In the genomic region with DNA sequence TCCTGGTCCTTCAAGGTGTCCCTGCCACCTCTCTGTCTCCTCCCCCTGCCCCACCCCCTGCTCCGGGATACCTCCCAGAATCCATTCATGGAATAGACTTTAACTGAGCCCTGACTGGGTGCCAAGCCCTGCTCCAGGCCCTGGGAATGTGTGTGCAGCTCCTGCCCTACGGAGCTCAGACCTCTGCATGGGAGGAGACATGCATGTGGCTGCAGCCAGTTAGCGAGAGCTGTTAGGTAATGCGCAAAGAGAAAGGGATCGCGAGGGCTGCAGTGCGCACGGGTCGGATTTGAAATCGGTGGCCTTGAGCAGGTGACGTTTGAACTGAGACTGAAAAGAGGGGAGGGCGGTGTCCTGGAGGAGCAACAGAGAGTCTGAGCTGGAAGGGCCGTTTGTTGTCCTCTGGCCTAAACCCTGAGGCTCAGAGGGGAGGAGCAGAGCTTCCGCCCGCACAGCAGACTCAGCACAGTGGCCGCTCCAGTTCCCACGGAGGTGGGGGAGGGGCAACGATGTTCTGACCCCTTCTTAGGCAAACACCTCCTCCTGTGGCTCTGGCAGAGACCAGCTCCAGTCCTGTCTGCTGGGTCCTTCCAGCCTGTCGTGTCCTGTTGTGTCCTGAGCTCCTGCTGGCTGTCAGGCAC, we compare ENCODE assay signal across 1 cellular context.
TF ChIP-seq lines count a peak whose summit lies in the region.

No MANE protein-coding gene starts in this region.

TF ChIP-seq in HepG2, 621 proteins besides CTCF, POLR2A, EP300 and RAD21 (continued from another document and continues in another):
- TF ChIP-seq, protein P1, sequence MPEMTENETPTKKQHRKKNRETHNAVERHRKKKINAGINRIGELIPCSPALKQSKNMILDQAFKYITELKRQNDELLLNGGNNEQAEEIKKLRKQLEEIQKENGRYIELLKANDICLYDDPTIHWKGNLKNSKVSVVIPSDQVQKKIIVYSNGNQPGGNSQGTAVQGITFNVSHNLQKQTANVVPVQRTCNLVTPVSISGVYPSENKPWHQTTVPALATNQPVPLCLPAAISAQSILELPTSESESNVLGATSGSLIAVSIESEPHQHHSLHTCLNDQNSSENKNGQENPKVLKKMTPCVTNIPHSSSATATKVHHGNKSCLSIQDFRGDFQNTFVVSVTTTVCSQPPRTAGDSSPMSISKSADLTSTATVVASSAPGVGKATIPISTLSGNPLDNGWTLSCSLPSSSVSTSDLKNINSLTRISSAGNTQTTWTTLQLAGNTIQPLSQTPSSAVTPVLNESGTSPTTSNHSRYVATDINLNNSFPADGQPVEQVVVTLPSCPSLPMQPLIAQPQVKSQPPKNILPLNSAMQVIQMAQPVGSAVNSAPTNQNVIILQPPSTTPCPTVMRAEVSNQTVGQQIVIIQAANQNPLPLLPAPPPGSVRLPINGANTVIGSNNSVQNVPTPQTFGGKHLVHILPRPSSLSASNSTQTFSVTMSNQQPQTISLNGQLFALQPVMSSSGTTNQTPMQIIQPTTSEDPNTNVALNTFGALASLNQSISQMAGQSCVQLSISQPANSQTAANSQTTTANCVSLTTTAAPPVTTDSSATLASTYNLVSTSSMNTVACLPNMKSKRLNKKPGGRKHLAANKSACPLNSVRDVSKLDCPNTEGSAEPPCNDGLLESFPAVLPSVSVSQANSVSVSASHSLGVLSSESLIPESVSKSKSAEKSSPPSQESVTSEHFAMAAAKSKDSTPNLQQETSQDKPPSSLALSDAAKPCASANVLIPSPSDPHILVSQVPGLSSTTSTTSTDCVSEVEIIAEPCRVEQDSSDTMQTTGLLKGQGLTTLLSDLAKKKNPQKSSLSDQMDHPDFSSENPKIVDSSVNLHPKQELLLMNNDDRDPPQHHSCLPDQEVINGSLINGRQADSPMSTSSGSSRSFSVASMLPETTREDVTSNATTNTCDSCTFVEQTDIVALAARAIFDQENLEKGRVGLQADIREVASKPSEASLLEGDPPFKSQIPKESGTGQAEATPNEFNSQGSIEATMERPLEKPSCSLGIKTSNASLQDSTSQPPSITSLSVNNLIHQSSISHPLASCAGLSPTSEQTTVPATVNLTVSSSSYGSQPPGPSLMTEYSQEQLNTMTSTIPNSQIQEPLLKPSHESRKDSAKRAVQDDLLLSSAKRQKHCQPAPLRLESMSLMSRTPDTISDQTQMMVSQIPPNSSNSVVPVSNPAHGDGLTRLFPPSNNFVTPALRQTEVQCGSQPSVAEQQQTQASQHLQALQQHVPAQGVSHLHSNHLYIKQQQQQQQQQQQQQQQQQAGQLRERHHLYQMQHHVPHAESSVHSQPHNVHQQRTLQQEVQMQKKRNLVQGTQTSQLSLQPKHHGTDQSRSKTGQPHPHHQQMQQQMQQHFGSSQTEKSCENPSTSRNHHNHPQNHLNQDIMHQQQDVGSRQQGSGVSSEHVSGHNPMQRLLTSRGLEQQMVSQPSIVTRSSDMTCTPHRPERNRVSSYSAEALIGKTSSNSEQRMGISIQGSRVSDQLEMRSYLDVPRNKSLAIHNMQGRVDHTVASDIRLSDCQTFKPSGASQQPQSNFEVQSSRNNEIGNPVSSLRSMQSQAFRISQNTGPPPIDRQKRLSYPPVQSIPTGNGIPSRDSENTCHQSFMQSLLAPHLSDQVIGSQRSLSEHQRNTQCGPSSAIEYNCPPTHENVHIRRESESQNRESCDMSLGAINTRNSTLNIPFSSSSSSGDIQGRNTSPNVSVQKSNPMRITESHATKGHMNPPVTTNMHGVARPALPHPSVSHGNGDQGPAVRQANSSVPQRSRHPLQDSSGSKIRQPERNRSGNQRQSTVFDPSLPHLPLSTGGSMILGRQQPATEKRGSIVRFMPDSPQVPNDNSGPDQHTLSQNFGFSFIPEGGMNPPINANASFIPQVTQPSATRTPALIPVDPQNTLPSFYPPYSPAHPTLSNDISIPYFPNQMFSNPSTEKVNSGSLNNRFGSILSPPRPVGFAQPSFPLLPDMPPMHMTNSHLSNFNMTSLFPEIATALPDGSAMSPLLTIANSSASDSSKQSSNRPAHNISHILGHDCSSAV (CRISPR knock-in tag; IDR thresholded peaks at IDR 0.05; ENCODE audit: borderline replicate concordance), result no peak
- TF ChIP-seq NFKB2 (CRISPR knock-in tag; IDR thresholded peaks at IDR 0.05; ENCODE audit: borderline replicate concordance), result peak; percentile 81; the same call in 1 of the 2 replicates
- TF ChIP-seq, protein P2, sequence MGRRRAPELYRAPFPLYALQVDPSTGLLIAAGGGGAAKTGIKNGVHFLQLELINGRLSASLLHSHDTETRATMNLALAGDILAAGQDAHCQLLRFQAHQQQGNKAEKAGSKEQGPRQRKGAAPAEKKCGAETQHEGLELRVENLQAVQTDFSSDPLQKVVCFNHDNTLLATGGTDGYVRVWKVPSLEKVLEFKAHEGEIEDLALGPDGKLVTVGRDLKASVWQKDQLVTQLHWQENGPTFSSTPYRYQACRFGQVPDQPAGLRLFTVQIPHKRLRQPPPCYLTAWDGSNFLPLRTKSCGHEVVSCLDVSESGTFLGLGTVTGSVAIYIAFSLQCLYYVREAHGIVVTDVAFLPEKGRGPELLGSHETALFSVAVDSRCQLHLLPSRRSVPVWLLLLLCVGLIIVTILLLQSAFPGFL (CRISPR knock-in tag; IDR thresholded peaks at IDR 0.05), result no peak
- peak; percentile 44; the same call in 1 of the 2 replicates for TF ChIP-seq HNF4G (IDR thresholded peaks at IDR 0.05; ENCODE audit: borderline replicate concordance, low read depth, low read length)
- no peak for TF ChIP-seq HNF4G (CRISPR knock-in tag; IDR thresholded peaks at IDR 0.05; ENCODE audit: borderline replicate concordance, low read depth)
- TF ChIP-seq ZNF749 (CRISPR knock-in tag; IDR thresholded peaks at IDR 0.05; ENCODE audit: borderline replicate concordance), result no peak
- TF ChIP-seq, protein P3, sequence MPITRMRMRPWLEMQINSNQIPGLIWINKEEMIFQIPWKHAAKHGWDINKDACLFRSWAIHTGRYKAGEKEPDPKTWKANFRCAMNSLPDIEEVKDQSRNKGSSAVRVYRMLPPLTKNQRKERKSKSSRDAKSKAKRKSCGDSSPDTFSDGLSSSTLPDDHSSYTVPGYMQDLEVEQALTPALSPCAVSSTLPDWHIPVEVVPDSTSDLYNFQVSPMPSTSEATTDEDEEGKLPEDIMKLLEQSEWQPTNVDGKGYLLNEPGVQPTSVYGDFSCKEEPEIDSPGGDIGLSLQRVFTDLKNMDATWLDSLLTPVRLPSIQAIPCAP (CRISPR knock-in tag; IDR thresholded peaks at IDR 0.05; ENCODE audit: low read depth), result no peak
- TF ChIP-seq KLF12 (CRISPR knock-in tag; IDR thresholded peaks at IDR 0.05; ENCODE audit: borderline replicate concordance), result no peak
- no peak for TF ChIP-seq ZNF549 (CRISPR knock-in tag; IDR thresholded peaks at IDR 0.05)
- TF ChIP-seq ATRX (CRISPR knock-in tag; IDR thresholded peaks at IDR 0.05; ENCODE audit: borderline replicate concordance), result no peak
- TF ChIP-seq ZNF136 (CRISPR knock-in tag; IDR thresholded peaks at IDR 0.05; ENCODE audit: low read depth), result no peak
- TF ChIP-seq ZNF761 (CRISPR knock-in tag; conservative IDR thresholded peaks at IDR 0.05), result no peak
- no peak for TF ChIP-seq MTA3 (CRISPR knock-in tag; IDR thresholded peaks at IDR 0.05)
- TF ChIP-seq SRSF9 (IDR thresholded peaks at IDR 0.05; ENCODE audit: borderline replicate concordance, insufficient read depth, low read depth, low read length, poor library complexity, severe bottlenecking), result no peak
- no peak for TF ChIP-seq NFKBIZ (CRISPR knock-in tag; IDR thresholded peaks at IDR 0.05)
- TF ChIP-seq ZNF768 (CRISPR knock-in tag; IDR thresholded peaks at IDR 0.05), result 0 out of 2 replicates have a peak, but pooled peaks have one; percentile 36
- no peak for TF ChIP-seq ZNF841 (CRISPR knock-in tag; IDR thresholded peaks at IDR 0.05; ENCODE audit: borderline replicate concordance)
- TF ChIP-seq XRCC5 (optimal IDR thresholded peaks at IDR 0.05; ENCODE audit: low read length), result no peak
- TF ChIP-seq, protein P4, sequence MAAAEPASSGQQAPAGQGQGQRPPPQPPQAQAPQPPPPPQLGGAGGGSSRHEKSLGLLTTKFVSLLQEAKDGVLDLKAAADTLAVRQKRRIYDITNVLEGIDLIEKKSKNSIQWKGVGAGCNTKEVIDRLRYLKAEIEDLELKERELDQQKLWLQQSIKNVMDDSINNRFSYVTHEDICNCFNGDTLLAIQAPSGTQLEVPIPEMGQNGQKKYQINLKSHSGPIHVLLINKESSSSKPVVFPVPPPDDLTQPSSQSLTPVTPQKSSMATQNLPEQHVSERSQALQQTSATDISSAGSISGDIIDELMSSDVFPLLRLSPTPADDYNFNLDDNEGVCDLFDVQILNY (CRISPR knock-in tag; conservative IDR thresholded peaks at IDR 0.05), result no peak
- no peak for TF ChIP-seq PRPF4 (IDR thresholded peaks at IDR 0.05; ENCODE audit: low read depth, low read length, poor library complexity, severe bottlenecking)
- no peak for TF ChIP-seq ZNF570 (CRISPR knock-in tag; IDR thresholded peaks at IDR 0.05; ENCODE audit: borderline replicate concordance)
- no peak; the same call in 1 of the 2 replicates for TF ChIP-seq MTF1 (CRISPR knock-in tag; IDR thresholded peaks at IDR 0.05)
- TF ChIP-seq ZNF260 (CRISPR knock-in tag; IDR thresholded peaks at IDR 0.05; ENCODE audit: borderline replicate concordance, low read depth), result no peak
- no peak for TF ChIP-seq RFX5 (IDR thresholded peaks at IDR 0.05; ENCODE audit: low read depth, low read length)
- no peak for TF ChIP-seq ZNF20 (CRISPR knock-in tag; IDR thresholded peaks at IDR 0.05)
- TF ChIP-seq HMG20A (CRISPR knock-in tag; IDR thresholded peaks at IDR 0.05; ENCODE audit: borderline replicate concordance), result no peak; the same call in 1 of the 2 replicates
- TF ChIP-seq HHEX (CRISPR knock-in tag; IDR thresholded peaks at IDR 0.05), result no peak
- no peak for TF ChIP-seq ZNF550 (CRISPR knock-in tag; IDR thresholded peaks at IDR 0.05; ENCODE audit: borderline replicate concordance)
- TF ChIP-seq EHMT2 (IDR thresholded peaks at IDR 0.05; ENCODE audit: borderline replicate concordance, low read depth, low read length), result no peak
- TF ChIP-seq, protein P5, sequence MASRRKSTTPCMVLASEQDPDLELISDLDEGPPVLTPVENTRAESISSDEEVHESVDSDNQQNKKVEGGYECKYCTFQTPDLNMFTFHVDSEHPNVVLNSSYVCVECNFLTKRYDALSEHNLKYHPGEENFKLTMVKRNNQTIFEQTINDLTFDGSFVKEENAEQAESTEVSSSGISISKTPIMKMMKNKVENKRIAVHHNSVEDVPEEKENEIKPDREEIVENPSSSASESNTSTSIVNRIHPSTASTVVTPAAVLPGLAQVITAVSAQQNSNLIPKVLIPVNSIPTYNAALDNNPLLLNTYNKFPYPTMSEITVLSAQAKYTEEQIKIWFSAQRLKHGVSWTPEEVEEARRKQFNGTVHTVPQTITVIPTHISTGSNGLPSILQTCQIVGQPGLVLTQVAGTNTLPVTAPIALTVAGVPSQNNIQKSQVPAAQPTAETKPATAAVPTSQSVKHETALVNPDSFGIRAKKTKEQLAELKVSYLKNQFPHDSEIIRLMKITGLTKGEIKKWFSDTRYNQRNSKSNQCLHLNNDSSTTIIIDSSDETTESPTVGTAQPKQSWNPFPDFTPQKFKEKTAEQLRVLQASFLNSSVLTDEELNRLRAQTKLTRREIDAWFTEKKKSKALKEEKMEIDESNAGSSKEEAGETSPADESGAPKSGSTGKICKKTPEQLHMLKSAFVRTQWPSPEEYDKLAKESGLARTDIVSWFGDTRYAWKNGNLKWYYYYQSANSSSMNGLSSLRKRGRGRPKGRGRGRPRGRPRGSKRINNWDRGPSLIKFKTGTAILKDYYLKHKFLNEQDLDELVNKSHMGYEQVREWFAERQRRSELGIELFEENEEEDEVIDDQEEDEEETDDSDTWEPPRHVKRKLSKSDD (CRISPR knock-in tag; IDR thresholded peaks at IDR 0.05; ENCODE audit: low read depth), result peak; percentile 58; the same call in 1 of the 2 replicates
- TF ChIP-seq, protein P6, sequence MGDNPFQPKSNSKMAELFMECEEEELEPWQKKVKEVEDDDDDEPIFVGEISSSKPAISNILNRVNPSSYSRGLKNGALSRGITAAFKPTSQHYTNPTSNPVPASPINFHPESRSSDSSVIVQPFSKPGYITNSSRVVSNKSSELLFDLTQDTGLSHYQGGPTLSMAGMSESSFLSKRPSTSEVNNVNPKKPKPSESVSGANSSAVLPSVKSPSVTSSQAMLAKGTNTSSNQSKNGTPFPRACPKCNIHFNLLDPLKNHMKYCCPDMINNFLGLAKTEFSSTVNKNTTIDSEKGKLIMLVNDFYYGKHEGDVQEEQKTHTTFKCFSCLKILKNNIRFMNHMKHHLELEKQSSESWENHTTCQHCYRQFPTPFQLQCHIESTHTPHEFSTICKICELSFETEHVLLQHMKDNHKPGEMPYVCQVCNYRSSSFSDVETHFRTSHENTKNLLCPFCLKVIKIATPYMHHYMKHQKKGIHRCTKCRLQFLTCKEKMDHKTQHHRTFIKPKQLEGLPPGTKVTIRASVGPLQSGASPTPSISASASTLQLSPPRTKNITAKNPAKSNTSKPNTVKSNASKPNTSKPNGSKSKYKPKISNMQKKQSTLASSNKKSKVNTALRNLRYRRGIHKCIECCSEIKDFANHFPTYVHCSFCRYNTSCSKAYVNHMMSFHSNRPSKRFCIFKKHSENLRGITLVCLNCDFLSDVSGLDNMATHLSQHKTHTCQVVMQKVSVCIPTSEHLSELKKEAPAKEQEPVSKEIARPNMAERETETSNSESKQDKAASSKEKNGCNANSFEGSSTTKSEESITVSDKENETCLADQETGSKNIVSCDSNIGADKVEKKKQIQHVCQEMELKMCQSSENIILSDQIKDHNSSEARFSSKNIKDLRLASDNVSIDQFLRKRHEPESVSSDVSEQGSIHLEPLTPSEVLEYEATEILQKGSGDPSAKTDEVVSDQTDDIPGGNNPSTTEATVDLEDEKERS (CRISPR knock-in tag; IDR thresholded peaks at IDR 0.05), result no peak
- TF ChIP-seq, protein P7, sequence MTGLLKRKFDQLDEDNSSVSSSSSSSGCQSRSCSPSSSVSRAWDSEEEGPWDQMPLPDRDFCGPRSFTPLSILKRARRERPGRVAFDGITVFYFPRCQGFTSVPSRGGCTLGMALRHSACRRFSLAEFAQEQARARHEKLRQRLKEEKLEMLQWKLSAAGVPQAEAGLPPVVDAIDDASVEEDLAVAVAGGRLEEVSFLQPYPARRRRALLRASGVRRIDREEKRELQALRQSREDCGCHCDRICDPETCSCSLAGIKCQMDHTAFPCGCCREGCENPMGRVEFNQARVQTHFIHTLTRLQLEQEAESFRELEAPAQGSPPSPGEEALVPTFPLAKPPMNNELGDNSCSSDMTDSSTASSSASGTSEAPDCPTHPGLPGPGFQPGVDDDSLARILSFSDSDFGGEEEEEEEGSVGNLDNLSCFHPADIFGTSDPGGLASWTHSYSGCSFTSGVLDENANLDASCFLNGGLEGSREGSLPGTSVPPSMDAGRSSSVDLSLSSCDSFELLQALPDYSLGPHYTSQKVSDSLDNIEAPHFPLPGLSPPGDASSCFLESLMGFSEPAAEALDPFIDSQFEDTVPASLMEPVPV (CRISPR knock-in tag; IDR thresholded peaks at IDR 0.05), result peak; percentile 75; the same call in 1 of the 2 replicates
- no peak for TF ChIP-seq DNMT1 (CRISPR knock-in tag; IDR thresholded peaks at IDR 0.05)
- no peak for TF ChIP-seq TOE1 (CRISPR knock-in tag; IDR thresholded peaks at IDR 0.05)
- TF ChIP-seq SPEN (CRISPR knock-in tag; IDR thresholded peaks at IDR 0.05; ENCODE audit: low read depth), result peak; percentile 67
- TF ChIP-seq ZFAT (CRISPR knock-in tag; conservative IDR thresholded peaks at IDR 0.05), result no peak
- TF ChIP-seq ZFP37 (CRISPR knock-in tag; IDR thresholded peaks at IDR 0.05; ENCODE audit: borderline replicate concordance), result no peak
- TF ChIP-seq JUNB (CRISPR knock-in tag; IDR thresholded peaks at IDR 0.05; ENCODE audit: borderline replicate concordance), result no peak
- TF ChIP-seq KDM5A (IDR thresholded peaks at IDR 0.05; ENCODE audit: borderline replicate concordance, low read length), result no peak
- peak; percentile 25; the same call in 1 of the 2 replicates for TF ChIP-seq NCOA1 (CRISPR knock-in tag; IDR thresholded peaks at IDR 0.05)
- TF ChIP-seq ZBTB7B (CRISPR knock-in tag; IDR thresholded peaks at IDR 0.05), result no peak
- no peak for TF ChIP-seq CBX5 (CRISPR knock-in tag; IDR thresholded peaks at IDR 0.05; ENCODE audit: borderline replicate concordance)
- TF ChIP-seq ZNF83 (CRISPR knock-in tag; IDR thresholded peaks at IDR 0.05; ENCODE audit: borderline replicate concordance), result no peak
- 0 out of 2 replicates have a peak, but pooled peaks have one; percentile 65 for TF ChIP-seq SALL2 (CRISPR knock-in tag; IDR thresholded peaks at IDR 0.05)
